In the genomic region with DNA sequence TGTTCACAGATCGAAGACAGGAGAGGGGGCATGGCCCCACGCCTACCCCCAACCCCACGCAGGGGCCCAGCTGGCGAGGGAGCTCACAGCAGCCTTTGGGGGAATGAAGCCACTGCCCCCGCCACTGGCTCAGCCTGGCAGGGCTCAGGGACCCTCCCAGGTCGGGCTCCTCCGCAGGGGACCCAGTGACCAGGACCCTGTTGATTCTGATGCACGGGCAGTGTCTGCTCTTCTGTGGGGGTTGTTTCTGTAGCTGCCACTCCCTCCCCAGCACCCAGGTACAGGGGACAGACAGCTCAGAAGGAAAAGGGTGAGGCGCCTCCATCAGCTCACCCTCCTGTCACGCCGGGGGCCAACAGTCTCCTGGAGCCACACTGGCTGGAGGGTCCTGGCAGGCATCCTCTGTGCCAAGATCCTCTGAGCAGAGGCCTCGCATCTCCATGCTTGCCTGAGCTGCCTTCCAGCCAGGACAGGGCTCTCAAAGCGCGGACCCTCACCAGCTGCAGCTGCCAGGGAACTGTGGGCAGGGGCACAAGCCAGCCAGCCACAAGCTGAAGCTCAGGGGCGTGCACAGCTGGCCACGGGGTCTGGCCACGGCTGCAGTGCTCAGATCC, we compare ENCODE assay signal across 18 cellular contexts.
"Had no signal": no experiment of that assay in that cellular context is flagged by ENCODE, and none has a peak within 500 bp of the region (broad histone marks: within the 10 kb centered on the region; RNA-seq: fewer than 3 reads in every experiment).

No MANE protein-coding gene starts in this region.

- H3K36me3 ChIP-seq: colonic mucosa, uterus, WERI-Rb-1 had no signal

- H3K27ac Mint-ChIP-seq: activated CD8-positive, alpha-beta memory T cell treated with anti-CD3 and anti-CD28 coated beads, Interleukin-2, amount 10 ng/mL, durations not matched to agents 7 days and 5 days; activated naive CD4-positive, alpha-beta T cell treated with anti-CD3 and anti-CD28 coated beads, Interleukin-2, amount 50 U/mL, for 24 hours; memory B cell; T-helper 17 cell had no signal

- H3K4me1 ChIP-seq: colonic mucosa, left ventricle myocardium inferior, prostate gland, tibial artery, uterus had no signal

- ATAC-seq: activated CD8-positive, alpha-beta memory T cell treated with anti-CD3 and anti-CD28 coated beads, Interleukin-2, amount 10 ng/mL, durations not matched to agents 7 days and 5 days; right lobe of liver; T-helper 17 cell had no signal

- H3K4me3 Mint-ChIP-seq: activated CD8-positive, alpha-beta memory T cell treated with anti-CD3 and anti-CD28 coated beads, Interleukin-2, amount 10 ng/mL, durations not matched to agents 7 days and 5 days; activated naive CD4-positive, alpha-beta T cell treated with anti-CD3 and anti-CD28 coated beads, Interleukin-2, amount 50 U/mL, for 24 hours; activated T-cell treated with anti-CD3 and anti-CD28 coated beads, Interleukin-2, amount 50 U/mL, for 24 hours; memory B cell; nephron progenitor cell; T-helper 17 cell had no signal

- DNase-seq: activated CD4-positive, alpha-beta T cell treated with anti-CD3 and anti-CD28 coated beads, Interleukin-2, amount 50 U/mL, for 48 hours; activated CD8-positive, alpha-beta memory T cell treated with anti-CD3 and anti-CD28 coated beads, Interleukin-2, amount 10 ng/mL, durations not matched to agents 7 days and 5 days; activated effector memory CD4-positive, alpha-beta T cell treated with Interleukin-2 at 50 U/mL for 16 hours; activated T-cell treated with anti-CD3 and anti-CD28 coated beads, Interleukin-2, amount 50 U/mL, for 24 hours; amniotic stem cell; caudate nucleus; colonic mucosa; left ventricle myocardium inferior; nephron progenitor cell; T-helper 17 cell; tibial artery; uterus; WERI-Rb-1 had no signal

- H3K4me3 ChIP-seq: colonic mucosa, left ventricle myocardium inferior, prostate gland, right lobe of liver, tibial artery, uterus had no signal

- FAIRE-seq: endometrium had no signal

- H3K9me3 ChIP-seq: colonic mucosa, prostate gland, right lobe of liver, uterus had no signal

- H3K27me3 Mint-ChIP-seq: activated CD8-positive, alpha-beta memory T cell treated with anti-CD3 and anti-CD28 coated beads, Interleukin-2, amount 10 ng/mL, durations not matched to agents 7 days and 5 days; activated naive CD4-positive, alpha-beta T cell treated with anti-CD3 and anti-CD28 coated beads, Interleukin-2, amount 50 U/mL, for 24 hours; activated T-cell treated with anti-CD3 and anti-CD28 coated beads, Interleukin-2, amount 50 U/mL, for 24 hours; memory B cell; T-helper 17 cell had no signal

- H3K27me3 ChIP-seq: colonic mucosa, right lobe of liver, tibial artery, uterus had no signal

- H3K9me3 Mint-ChIP-seq: activated naive CD4-positive, alpha-beta T cell treated with anti-CD3 and anti-CD28 coated beads, Interleukin-2, amount 50 U/mL, for 24 hours had no signal

- H3K27ac ChIP-seq: colonic mucosa, left ventricle myocardium inferior, prostate gland, right lobe of liver, tibial artery, uterus, WERI-Rb-1 had no signal

- H3K36me3 Mint-ChIP-seq: activated naive CD4-positive, alpha-beta T cell treated with anti-CD3 and anti-CD28 coated beads, Interleukin-2, amount 50 U/mL, for 24 hours had no signal
